Comparison of ENCODE assay signal across 12 cellular contexts in the genomic region with DNA sequence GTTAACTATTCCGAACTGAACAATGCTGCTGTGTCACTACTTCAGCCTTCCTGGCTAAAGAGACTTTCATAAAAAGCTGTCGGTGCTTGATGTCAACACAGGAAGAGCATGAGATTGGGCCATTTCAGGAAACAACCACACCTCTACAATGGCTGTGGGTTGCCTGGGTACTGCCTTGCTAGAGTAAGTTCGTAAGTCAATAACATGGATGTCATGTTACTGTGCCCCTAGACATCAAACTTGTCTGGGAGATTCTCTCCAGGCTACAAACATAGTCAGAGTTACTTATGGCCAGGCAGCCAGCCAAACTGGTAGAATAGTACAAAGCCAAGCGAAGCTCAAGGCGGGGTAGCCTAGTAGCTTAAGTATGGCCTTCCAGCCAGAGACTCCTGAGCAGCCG. TPM values are rescaled to one million over a fixed set of nuclear protein-coding genes. Genes with fewer than 3 reads are reported as not detected.
A peak's percentile ranks its signal among the peaks of the same experiment; 100 is the strongest.
DNase-seq lines count a peak whose midpoint lies in the region; ATAC-seq and TF ChIP-seq lines count a peak whose summit lies in the region.
"Had no signal": no experiment of that assay in that cellular context is flagged by ENCODE, and none has a peak within 500 bp of the region (broad histone marks: within the 10 kb centered on the region; RNA-seq: fewer than 3 reads in every experiment).

No MANE protein-coding gene starts in this region.

- H3K4me1 ChIP-seq in right atrium auricular region = peaks cover 0 to 59% of the 10 kb centered on the region in 2 donors
- peaks cover 40% of the 10 kb centered on the region for H3K4me1 ChIP-seq in upper lobe of right lung

- intact Hi-C loops in Right ventricle myocardium inferior (cut with DNase I) = no loop called here
- intact Hi-C loops in upper lobe of right lung (cut with DNase I) = no loop called here

- peak overlapping the region in 1 of 2 donors; percentile 47 for H3K27ac ChIP-seq in right atrium auricular region
- H3K27ac ChIP-seq in upper lobe of right lung = peak overlapping the region; percentile 59

- ATAC-seq in Right ventricle myocardium inferior (peak; percentile 6), upper lobe of right lung (peak; percentile 49), GM18520 (IDR thresholded peaks at IDR 0.05; ENCODE audit: unreplicated experiment) (no peak), GM19395 (IDR thresholded peaks at IDR 0.05; ENCODE audit: unreplicated experiment) (no peak)
- ATAC-seq: left lobe of liver had no signal

- H3K4me3 ChIP-seq in right atrium auricular region (no peak overlapping the region), upper lobe of right lung (no peak overlapping the region)

- H3K36me3 ChIP-seq in right atrium auricular region (peaks cover 31% of the 10 kb centered on the region), upper lobe of right lung (peaks cover 56% of the 10 kb centered on the region)

- TF ChIP-seq CTCF in right atrium auricular region (IDR thresholded peaks at IDR 0.05) (no peak), upper lobe of right lung (IDR thresholded peaks at IDR 0.05) (no peak)

- H3K9me3 ChIP-seq in right atrium auricular region = no peaks in the 10 kb centered on the region
- no peaks in the 10 kb centered on the region for H3K9me3 ChIP-seq in upper lobe of right lung

- H3K27me3 ChIP-seq in right atrium auricular region (no peaks in the 10 kb centered on the region), upper lobe of right lung (no peaks in the 10 kb centered on the region)

- DNase-seq in Right ventricle myocardium inferior (ENCODE audit: missing footprints) (no peak), right atrium auricular region (ENCODE audit: low spot score) (no peak), dermis blood vessel endothelial cell (peak; percentile 43), lung microvascular endothelial cell (ENCODE audit: low read depth in 2 of 2) (peak; percentile 60 to 79), upper lobe of right lung (no peak), HuH-7 (ENCODE audit: low spot score) (no peak)
- DNase-seq: DMS153, NCI-H2171 treated with DMSO at 0.1 percent for 48 hours, nucleus accumbens had no signal

RNA-seq across cellular contexts. Expression of a gene that starts 23.1 kb away (rescaled TPM):
- 92.1 TPM for total RNA-seq in Right ventricle myocardium inferior
- 10 to 100 TPM; 37.0 to 67.5 TPM for total RNA-seq in right atrium auricular region
- total RNA-seq in dermis blood vessel endothelial cell = 35.6 and 50.9 TPM in 2 replicates
- 34.2 and 62.7 TPM in 2 replicates for total RNA-seq in lung microvascular endothelial cell
- 102 TPM for total RNA-seq in upper lobe of right lung

Comparison
In these comparisons a context has a peak if more than half of its experiments do, and no peak if none do; other contexts are left out.
1. ATAC-seq: peak in Right ventricle myocardium inferior (single experiment) and upper lobe of right lung (single experiment); none in GM18520 (single experiment) and GM19395 (single experiment).
2. DNase-seq: peak in dermis blood vessel endothelial cell (single experiment) and lung microvascular endothelial cell (2 of 2); none in Right ventricle myocardium inferior (single experiment), right atrium auricular region (single experiment), upper lobe of right lung (single experiment) and HuH-7 (single experiment).